9 cellular contexts compared by ENCODE assay signal in the genomic region with DNA sequence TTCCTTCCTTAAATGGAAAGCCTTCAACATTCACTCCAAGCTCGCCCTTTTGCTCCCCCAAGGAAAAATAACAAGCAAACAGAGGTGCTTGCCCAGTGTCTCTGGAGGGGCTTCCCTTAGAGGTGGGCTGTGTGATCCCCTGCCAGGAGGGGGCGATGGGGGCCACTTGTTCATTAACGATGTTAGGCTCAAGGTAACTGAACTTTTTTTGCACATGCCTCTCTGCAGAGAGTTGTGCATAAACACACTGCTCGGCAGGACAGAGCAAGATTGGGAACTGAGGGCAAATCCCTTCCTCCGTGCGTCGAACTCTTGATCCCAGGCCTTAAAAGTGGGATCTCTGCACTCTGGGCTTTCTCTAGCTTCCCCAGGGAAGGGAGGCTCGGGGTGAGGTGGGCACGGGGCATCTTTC. TPM values are rescaled to one million over a fixed set of nuclear protein-coding genes. Genes with fewer than 3 reads are reported as not detected.
DNase-seq lines count a peak whose midpoint lies in the region; ATAC-seq and TF ChIP-seq lines count a peak whose summit lies in the region.
"Had no signal": no experiment of that assay in that cellular context is flagged by ENCODE, and none has a peak within 500 bp of the region (broad histone marks: within the 10 kb centered on the region; RNA-seq: fewer than 3 reads in every experiment).

No MANE protein-coding gene starts in this region.

- BruUV-seq in mammary epithelial cell (replicated peaks; lab: Mats Ljungman, UMichigan), result no TSS peak

- no peak overlapping the region for H2AFZ ChIP-seq in ACC112 (ENCODE audit: low read length, unreplicated experiment)
- H2AFZ ChIP-seq in mammary epithelial cell (ENCODE audit: low read depth, low read length), result no peak overlapping the region

- H4K20me1 ChIP-seq in mammary epithelial cell (ENCODE audit: insufficient read depth, low read length), result no peaks in the 10 kb centered on the region

- in situ Hi-C loops in mammary epithelial cell (cut with MboI; ENCODE audit: low sequenced_read_pairs in 2 of 2), result loop anchor here (10.0 kb wide), 2 partner anchors 196 to 406 kb away; partner anchors contain the start of gene DHX58 (in 1 of the 2)

- intact Hi-C loops in mammary epithelial cell (cut with micrococcal nuclease), result loop anchor here (2.0 to 10.0 kb wide), 2 partner anchors 62 to 496 kb away; partner anchors contain the start of genes ATP6V0A1 and NKIRAS2

- CTCF ChIA-PET in mammary epithelial cell (lab: Charles Lee; ENCODE audit: low non-redundant PET), result no interaction called here

- H3K36me3 ChIP-seq in ACC112 (ENCODE audit: insufficient read depth, low read length), result no peaks in the 10 kb centered on the region
- no peaks in the 10 kb centered on the region for H3K36me3 ChIP-seq in mammary epithelial cell (ENCODE audit: insufficient read depth, low read length)
- peaks cover 4% of the 10 kb centered on the region for H3K36me3 ChIP-seq in mucosa of stomach (ENCODE audit: control insufficient read depth, insufficient read depth, low read length)

- H3K4me3 ChIP-seq in ACC112 (ENCODE audit: low read depth, low read length) (peak overlapping the region; percentile 18), HFF-Myc (replicated peaks; ENCODE audit: low read depth, low read length) (no peak overlapping the region), mammary epithelial cell (replicated peaks in 1 of 3; ENCODE audit: insufficient read depth in 1 of 3, low read depth in 2 of 3, low read length in 3 of 3) (no peak overlapping the region), mucosa of stomach (ENCODE audit: low read length) (no peak overlapping the region)

- 49% methylated on average over 8 of the region's 9 CpGs for WGBS in mammary epithelial cell (ENCODE audit: low coverage, missing lambda C conversion rate)

- H3K9ac ChIP-seq in mammary epithelial cell (ENCODE audit: insufficient read depth, low read length), result no peak overlapping the region
- H3K9ac ChIP-seq in mucosa of stomach (ENCODE audit: low read length), result peak overlapping the region; percentile 58

- DNase-seq in HFF-Myc (ENCODE audit: extremely low read depth, low read depth) (no peak), mammary epithelial cell (no peak), AG08395 (ENCODE audit: low spot score) (no peak), anterior cingulate cortex (lab: John Stamatoyannopoulos, UW) (no peak), HCEC 1CT (no peak)
- DNase-seq: stimulated activated CD4-positive, alpha-beta T cell treated with anti-CD3 and anti-CD28 coated beads, Interleukin-12 subunit alpha, Interleukin-12 subunit beta, amount 100 ng/mL, for 4 hours had no signal

- H3K27me3 ChIP-seq in ACC112 (ENCODE audit: insufficient read depth, low read length) (no peaks in the 10 kb centered on the region), mammary epithelial cell (ENCODE audit: insufficient read depth, low read length) (no peaks in the 10 kb centered on the region), mucosa of stomach (ENCODE audit: control insufficient read depth, insufficient read depth, low read length) (no peaks in the 10 kb centered on the region)

- peak overlapping the region; percentile 34 for H3K4me2 ChIP-seq in mammary epithelial cell (ENCODE audit: insufficient read depth, low read depth, low read length)

- H3K79me2 ChIP-seq in ACC112 (ENCODE audit: control insufficient read depth, insufficient read depth, low read length, unreplicated experiment) (no peaks in the 10 kb centered on the region), mammary epithelial cell (ENCODE audit: insufficient read depth, low read length) (no peaks in the 10 kb centered on the region)

- TF ChIP-seq CTCF in HFF-Myc (IDR thresholded peaks at IDR 0.05; ENCODE audit: low read depth, low read length, missing control alignments), result peak; percentile 34
- peak in 1 of 2 donors; percentile 33 for TF ChIP-seq CTCF in mammary epithelial cell (conservative IDR thresholded peaks at IDR 0.05 in 1 of 2, IDR thresholded peaks at IDR 0.05 in 1 of 2; ENCODE audit: extremely low read depth in 1 of 2, insufficient read depth in 1 of 2, low read depth in 1 of 2, low read length in 2 of 2)

- dilution Hi-C loops in mammary epithelial cell (cut with HindIII; ENCODE audit: low sequenced_read_pairs), result loop anchor here (5.0 kb wide), 3 partner anchors 98 to 333 kb away; partner anchors contain the start of genes CAVIN1 and HCRT

- no peaks in the 10 kb centered on the region for H3K9me3 ChIP-seq in mammary epithelial cell (replicated peaks; ENCODE audit: insufficient read depth, low read length)
- no peaks in the 10 kb centered on the region for H3K9me3 ChIP-seq in mucosa of stomach (ENCODE audit: control insufficient read depth, low read length)

- H3K4me1 ChIP-seq in ACC112 (ENCODE audit: control insufficient read depth, insufficient read depth, low read length, unreplicated experiment) (peaks cover 59% of the 10 kb centered on the region), mammary epithelial cell (ENCODE audit: insufficient read depth, low read length) (peaks cover 54% of the 10 kb centered on the region), mucosa of stomach (ENCODE audit: control insufficient read depth, insufficient read depth, low read length) (peaks cover 54% of the 10 kb centered on the region)

- ATAC-seq in GM21576 (IDR thresholded peaks at IDR 0.05; ENCODE audit: unreplicated experiment), result no peak

- H3K27ac ChIP-seq in ACC112 (ENCODE audit: low read depth, low read length) (peak overlapping the region; percentile 99), mammary epithelial cell (ENCODE audit: insufficient read depth, low read depth, low read length) (peak overlapping the region; percentile 39)

RNA-seq across cellular contexts. Expression of gene NAGLU, which starts 15.5 kb away (rescaled TPM):
- 10 to 100 TPM; 22.7 to 25.2 TPM for total RNA-seq in mammary epithelial cell
- polyA plus RNA-seq in mammary epithelial cell, result 17.5 TPM
- polyA minus RNA-seq in mammary epithelial cell, result 28.6 TPM

RNA-seq across cellular contexts. Expression of gene HSD17B1, which starts 32.2 kb away (rescaled TPM):
- total RNA-seq in mammary epithelial cell, result 10 to 100 TPM; 19.3 to 23.8 TPM
- polyA plus RNA-seq in mammary epithelial cell, result 5.8 TPM
- polyA minus RNA-seq in mammary epithelial cell, result 0.16 TPM

RNA-seq across cellular contexts. Expression of gene COASY, which starts 41.4 kb away (rescaled TPM):
- total RNA-seq in mammary epithelial cell, result 10 to 100 TPM; 26.0 to 90.1 TPM
- polyA plus RNA-seq in mammary epithelial cell, result 61.1 TPM
- polyA minus RNA-seq in mammary epithelial cell, result 92.7 TPM

RNA-seq across cellular contexts. Expression of gene MLX, which starts 46.4 kb away (rescaled TPM):
- total RNA-seq in mammary epithelial cell, result 10 to 100 TPM; 24.5 to 40.4 TPM
- polyA plus RNA-seq in mammary epithelial cell, result 49.3 TPM
- polyA minus RNA-seq in mammary epithelial cell, result 26.6 TPM

RNA-seq across cellular contexts. Expression of gene PSMC3IP, which starts 57.0 kb away (rescaled TPM):
- total RNA-seq in mammary epithelial cell, result 10 to 100 TPM in 1 of 2 donors, 1 to 10 TPM in 1; 2.2 to 25.2 TPM
- 14.4 TPM for polyA plus RNA-seq in mammary epithelial cell
- 8.2 TPM for polyA minus RNA-seq in mammary epithelial cell
